Comparison of ENCODE assay signal across 8 cellular contexts in genomic region chr5:115262066-115262404, GRCh38.
DNase-seq lines count a peak whose midpoint lies in the region; ATAC-seq and TF ChIP-seq lines count a peak whose summit lies in the region.

No MANE protein-coding gene starts in this region.

- DNase-seq in GM10266 (ENCODE audit: extremely low spot score) (peak; percentile 28), adipocyte (ENCODE audit: low read depth) (peak; percentile 61), NCI-H446 treated with DMSO at 0.1 percent for 48 hours (lab: John Stamatoyannopoulos, UW) (no peak), HuH-7.5 (ENCODE audit: low spot score) (no peak)
- no peak for DNase-seq in stimulated activated naive CD8-positive, alpha-beta T cell treated with anti-CD3 and anti-CD28 coated beads, Interleukin-15, Interleukin-2, amounts not matched to agents 100 U/mL and 50 U/mL, for 24 hours

- H3K9me3 ChIP-seq in HUES6 (ENCODE audit: control insufficient read depth, insufficient read depth, low read depth, low read length), result no peaks in the 10 kb centered on the region
- H3K9me3 ChIP-seq in adipocyte (ENCODE audit: control insufficient read depth, low read length), result no peaks in the 10 kb centered on the region
- no peaks in the 10 kb centered on the region for H3K9me3 ChIP-seq in iPS-20b (ENCODE audit: insufficient read depth, low read depth, low read length)

- H3K4me1 ChIP-seq in HUES6 (ENCODE audit: control insufficient read depth, insufficient read depth, low read length), result 0 out of 2 replicates have a peak, but pooled peaks cover 15% of the 10 kb centered on the region
- H3K4me1 ChIP-seq in adipocyte (ENCODE audit: control insufficient read depth, insufficient read depth, low read length), result peaks cover 24% of the 10 kb centered on the region
- peaks cover 12% of the 10 kb centered on the region for H3K4me1 ChIP-seq in iPS-20b (ENCODE audit: insufficient read depth, low read length)

- no peak for TF ChIP-seq CTCF in GM10266 (IDR thresholded peaks at IDR 0.05; ENCODE audit: control insufficient read depth, insufficient read depth, low read depth, missing control alignments)

- H3K4me3 ChIP-seq in HUES6 (ENCODE audit: low read depth, low read length) (peak overlapping the region; percentile 91), adipocyte (ENCODE audit: low read length) (peak overlapping the region; percentile 96), iPS-20b (ENCODE audit: low read length) (peak overlapping the region; percentile 87)

- H3K27ac ChIP-seq in HUES6 (ENCODE audit: low read depth, low read length) (peak overlapping the region; percentile 67; the same call in 1 of the 2 replicates), iPS-20b (ENCODE audit: low read length) (no peak overlapping the region)

- peak; percentile 42 for ATAC-seq in GM21576 (IDR thresholded peaks at IDR 0.05; ENCODE audit: unreplicated experiment)
- ATAC-seq in stimulated activated naive CD8-positive, alpha-beta T cell treated with anti-CD3 and anti-CD28 coated beads, Interleukin-15, Interleukin-2, amounts not matched to agents 100 U/mL and 50 U/mL, for 24 hours, result peak; percentile 29

- H3K27me3 ChIP-seq in HUES6 (ENCODE audit: control insufficient read depth, insufficient read depth, low read length) (no peaks in the 10 kb centered on the region), adipocyte (replicated peaks; ENCODE audit: control insufficient read depth, insufficient read depth, low read length) (no peaks in the 10 kb centered on the region), iPS-20b (ENCODE audit: insufficient read depth, low read length) (no peaks in the 10 kb centered on the region)

- H3K36me3 ChIP-seq in HUES6 (ENCODE audit: control insufficient read depth, insufficient read depth, low read length) (peaks cover 10% of the 10 kb centered on the region), adipocyte (ENCODE audit: control insufficient read depth, insufficient read depth, low read length, severe bottlenecking) (no peaks in the 10 kb centered on the region), iPS-20b (ENCODE audit: insufficient read depth, low read depth, low read length) (peaks cover 6% of the 10 kb centered on the region)

- peak overlapping the region; percentile 91 for H3K9ac ChIP-seq in HUES6 (ENCODE audit: low read length)
- H3K9ac ChIP-seq in adipocyte (ENCODE audit: low read length), result peak overlapping the region; percentile 93
- peak overlapping the region; percentile 85 for H3K9ac ChIP-seq in iPS-20b (ENCODE audit: low read depth, low read length)

Comparison
In these comparisons a context has a peak if more than half of its experiments do, and no peak if none do; other contexts are left out.
1. DNase-seq: peak in GM10266 (single experiment) and adipocyte (single experiment); none in stimulated activated naive CD8-positive, alpha-beta T cell treated with anti-CD3 and anti-CD28 coated beads, Interleukin-15, Interleukin-2, amounts not matched to agents 100 U/mL and 50 U/mL, for 24 hours (single experiment), NCI-H446 treated with DMSO at 0.1 percent for 48 hours (single experiment) and HuH-7.5 (single experiment).
2. Peak in every context shown above with its lines, with median percentiles within 50 percentile points of each other: H3K4me3 ChIP-seq and H3K9ac ChIP-seq.